11 cellular contexts compared by ENCODE assay signal in genomic region chr1:158793604-158794003, GRCh38.
A peak's percentile ranks its signal among the peaks of the same experiment; 100 is the strongest.
DNase-seq lines count a peak whose midpoint lies in the region; TF ChIP-seq lines count a peak whose summit lies in the region.
"Had no signal": no experiment of that assay in that cellular context is flagged by ENCODE, and none has a peak within 500 bp of the region (broad histone marks: within the 10 kb centered on the region; RNA-seq: fewer than 3 reads in every experiment).

No MANE protein-coding gene starts in this region.

- H3K27ac ChIP-seq in OCI-LY3 (ENCODE audit: low read length): no peak overlapping the region
- H3K27ac ChIP-seq in caudate nucleus (ENCODE audit: low read depth, low read length): no peak overlapping the region
- H3K27ac ChIP-seq: BLaER1, body of pancreas had no signal

- H3K27me3 ChIP-seq in OCI-LY3 (ENCODE audit: low read depth, low read length): no peaks in the 10 kb centered on the region
- H3K27me3 ChIP-seq: BLaER1, body of pancreas had no signal

- H3K9ac ChIP-seq in OCI-LY3 (ENCODE audit: low read length): no peak overlapping the region
- H3K9ac ChIP-seq: BLaER1 had no signal

- H3K9me3 ChIP-seq in OCI-LY3 (ENCODE audit: insufficient read depth, low read length): no peaks in the 10 kb centered on the region
- H3K9me3 ChIP-seq: BLaER1, body of pancreas had no signal

- H3K4me2 ChIP-seq in OCI-LY3 (ENCODE audit: low read length): no peak overlapping the region
- H3K4me2 ChIP-seq: BLaER1 had no signal

- H4K20me1 ChIP-seq in OCI-LY3 (ENCODE audit: insufficient read depth, low read length): no peaks in the 10 kb centered on the region
- H4K20me1 ChIP-seq: BLaER1 had no signal

- H3K79me2 ChIP-seq in OCI-LY3 (ENCODE audit: low read length): no peaks in the 10 kb centered on the region

- peak; percentile 3 for DNase-seq in activated CD8-positive, alpha-beta memory T cell treated with anti-CD3 and anti-CD28 coated beads, Interleukin-2, amount 50 U/mL, for 24 hours (ENCODE audit: extremely low read depth)
- no peak for DNase-seq in activated CD8-positive, alpha-beta memory T cell treated with anti-CD3 and anti-CD28 coated beads for 24 hours
- DNase-seq in choroid plexus epithelial cell (ENCODE audit: low read depth) (peak; percentile 11), NCI-H2081 treated with DMSO at 0.1 percent for 48 hours (lab: John Stamatoyannopoulos, UW) (no peak), NCI-H1930 (lab: John Stamatoyannopoulos, UW) (no peak), caudate nucleus (lab: John Stamatoyannopoulos, UW) (no peak)
- DNase-seq in stimulated activated CD8-positive, alpha-beta memory T cell treated with anti-CD3 and anti-CD28 coated beads, Interleukin-15, amount 100 ng/mL, for 1 hour (ENCODE audit: low read depth): peak; percentile 7
- DNase-seq: body of pancreas, left colon had no signal

- no peaks in the 10 kb centered on the region for H3K4me1 ChIP-seq in OCI-LY3 (ENCODE audit: low read length)
- H3K4me1 ChIP-seq: BLaER1, body of pancreas had no signal

- no peak overlapping the region for H2AFZ ChIP-seq in OCI-LY3 (ENCODE audit: low read depth, low read length)

- H3K4me3 ChIP-seq in OCI-LY3 (ENCODE audit: low read length) (no peak overlapping the region), choroid plexus epithelial cell (ENCODE audit: low read depth, low read length) (no peak overlapping the region)
- H3K4me3 ChIP-seq: BLaER1, body of pancreas had no signal

- TF ChIP-seq CTCF in OCI-LY3 (IDR thresholded peaks at IDR 0.05; ENCODE audit: low read depth, low read length): peak; percentile 63
- TF ChIP-seq CTCF in choroid plexus epithelial cell (conservative IDR thresholded peaks at IDR 0.05; ENCODE audit: low read depth, low read length): peak; percentile 39

- H3K36me3 ChIP-seq in OCI-LY3 (replicated peaks; ENCODE audit: low read depth, low read length): no peaks in the 10 kb centered on the region
- H3K36me3 ChIP-seq: BLaER1 had no signal

Comparison
In these comparisons a context has a peak if more than half of its experiments do, and no peak if none do; other contexts are left out.
1. DNase-seq: peak in activated CD8-positive, alpha-beta memory T cell treated with anti-CD3 and anti-CD28 coated beads, Interleukin-2, amount 50 U/mL, for 24 hours (single experiment), choroid plexus epithelial cell (single experiment) and stimulated activated CD8-positive, alpha-beta memory T cell treated with anti-CD3 and anti-CD28 coated beads, Interleukin-15, amount 100 ng/mL, for 1 hour (single experiment); none in activated CD8-positive, alpha-beta memory T cell treated with anti-CD3 and anti-CD28 coated beads for 24 hours (single experiment), NCI-H2081 treated with DMSO at 0.1 percent for 48 hours (single experiment), NCI-H1930 (0 of 2) and caudate nucleus (0 of 61).